ENCODE assay signal across 29 cellular contexts in the genomic region with DNA sequence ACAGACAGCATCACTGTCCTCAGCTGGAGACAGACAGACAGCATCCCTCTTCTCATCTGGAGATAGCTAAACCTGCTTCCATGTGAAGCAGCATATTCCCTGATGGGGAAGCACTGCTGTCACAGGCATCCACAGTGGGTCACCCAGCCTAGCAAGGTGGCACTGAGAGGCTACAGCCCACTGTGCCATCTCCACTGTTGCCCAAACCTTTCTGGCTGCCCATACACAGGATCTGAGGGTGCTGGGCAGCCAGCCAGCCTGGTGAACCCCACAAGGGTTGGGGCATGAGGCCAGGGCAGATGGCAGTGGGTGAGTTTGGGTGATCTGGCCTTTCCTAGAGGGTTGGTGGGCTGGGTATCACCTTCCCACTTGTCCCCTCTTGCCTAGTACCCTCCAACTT. TPM values are rescaled to one million over a fixed set of nuclear protein-coding genes. Genes with fewer than 3 reads are reported as not detected.
"Had no signal": no experiment of that assay in that cellular context is flagged by ENCODE, and none has a peak within 500 bp of the region (broad histone marks: within the 10 kb centered on the region; RNA-seq: fewer than 3 reads in every experiment).

No MANE protein-coding gene starts in this region.

- H3K27ac ChIP-seq: hepatocyte, suprapubic skin, tibial nerve had no signal

- DNase-seq: activated CD4-positive, alpha-beta T cell treated with anti-CD3 and anti-CD28 coated beads for 1 hour; activated CD4-positive, alpha-beta T cell treated with anti-CD3 and anti-CD28 coated beads, Interleukin-2, amount 50 U/mL, for 1 hour; activated CD8-positive, alpha-beta T cell treated with anti-CD3 and anti-CD28 coated beads, Interleukin-2, amount 10 ng/mL, durations not matched to agents 7 days and 5 days; activated naive CD4-positive, alpha-beta T cell treated with anti-CD3 and anti-CD28 coated beads for 36 hours; activated naive CD8-positive, alpha-beta T cell treated with anti-CD3 and anti-CD28 coated beads, Interleukin-2, amount 10 ng/mL, durations not matched to agents 7 days and 5 days; activated T-cell treated with anti-CD3 and anti-CD28 coated beads, Interleukin-2, amount 50 U/mL, for 4 hours; amniotic stem cell; dermis blood vessel endothelial cell; effector CD8-positive, alpha-beta T cell; erythroblast; foreskin fibroblast; immature natural killer cell; kidney glomerular epithelial cell; nephron progenitor cell; occipital lobe; stimulated activated CD4-positive, alpha-beta T cell treated with anti-CD3 and anti-CD28 coated beads, Interleukin-12 subunit alpha, Interleukin-12 subunit beta, amount 100 ng/mL, for 4 hours; stimulated activated CD4-positive, alpha-beta T cell treated with anti-CD3 and anti-CD28 coated beads, Interleukin-1b, Interleukin-23, amount 100 ng/mL, for 48 hours; stimulated activated naive CD8-positive, alpha-beta T cell treated with anti-CD3 and anti-CD28 coated beads, Interleukin-15, amount 100 ng/mL, for 72 hours; T-helper 9 cell had no signal

- H3K9me3 Mint-ChIP-seq: activated naive CD4-positive, alpha-beta T cell treated with anti-CD3 and anti-CD28 coated beads for 36 hours; activated T-cell treated with anti-CD3 and anti-CD28 coated beads, Interleukin-2, amount 50 U/mL, for 4 hours; activated T-helper 2 cell treated with anti-CD3 and anti-CD28 coated beads, Interferon-gamma antibody, Interleukin-2, Interleukin-4, amounts not matched to agents 10 μg/mL and 5 μg/mL and 100 μg/mL, durations not matched to agents 14 hours and 24 hours and 36 hours; memory B cell; nephron progenitor cell; stimulated activated naive CD8-positive, alpha-beta T cell treated with anti-CD3 and anti-CD28 coated beads, Interleukin-15, amount 100 ng/mL, for 72 hours had no signal

- H3K4me1 Mint-ChIP-seq: nephron progenitor cell had no signal

- H2AFZ ChIP-seq: hepatocyte had no signal

- H3K36me3 ChIP-seq: suprapubic skin, tibial nerve had no signal

- H3K4me2 ChIP-seq: hepatocyte had no signal

- ATAC-seq: activated CD8-positive, alpha-beta T cell treated with anti-CD3 and anti-CD28 coated beads, Interleukin-2, amount 10 ng/mL, durations not matched to agents 7 days and 5 days; activated T-cell treated with anti-CD3 and anti-CD28 coated beads, Interleukin-2, amount 50 U/mL, for 4 hours; mucosa of descending colon; stimulated activated naive CD8-positive, alpha-beta T cell treated with anti-CD3 and anti-CD28 coated beads, Interleukin-15, amount 100 ng/mL, for 72 hours had no signal

- H3K27ac Mint-ChIP-seq: activated CD8-positive, alpha-beta T cell treated with anti-CD3 and anti-CD28 coated beads, Interleukin-2, amount 10 ng/mL, durations not matched to agents 7 days and 5 days; activated naive CD4-positive, alpha-beta T cell treated with anti-CD3 and anti-CD28 coated beads for 36 hours; activated naive CD8-positive, alpha-beta T cell treated with anti-CD3 and anti-CD28 coated beads, Interleukin-2, amount 10 ng/mL, durations not matched to agents 7 days and 5 days; activated T-helper 2 cell treated with anti-CD3 and anti-CD28 coated beads, Interferon-gamma antibody, Interleukin-2, Interleukin-4, amounts not matched to agents 10 μg/mL and 5 μg/mL and 100 μg/mL, durations not matched to agents 14 hours and 24 hours and 36 hours; memory B cell; nephron progenitor cell had no signal

- H3K36me3 Mint-ChIP-seq: activated naive CD8-positive, alpha-beta T cell treated with anti-CD3 and anti-CD28 coated beads, Interleukin-2, amount 10 ng/mL, durations not matched to agents 7 days and 5 days; immature natural killer cell; memory B cell had no signal

- H3K4me3 ChIP-seq: hepatocyte, mucosa of descending colon, suprapubic skin, tibial nerve had no signal

- H3K9me3 ChIP-seq: mucosa of descending colon, suprapubic skin, tibial nerve had no signal

- H3K4me3 Mint-ChIP-seq: activated CD8-positive, alpha-beta T cell treated with anti-CD3 and anti-CD28 coated beads, Interleukin-2, amount 10 ng/mL, durations not matched to agents 7 days and 5 days; activated naive CD4-positive, alpha-beta T cell treated with anti-CD3 and anti-CD28 coated beads for 36 hours; activated naive CD8-positive, alpha-beta T cell treated with anti-CD3 and anti-CD28 coated beads, Interleukin-2, amount 10 ng/mL, durations not matched to agents 7 days and 5 days; activated T-cell treated with anti-CD3 and anti-CD28 coated beads, Interleukin-2, amount 50 U/mL, for 4 hours; immature natural killer cell; memory B cell; nephron progenitor cell; stimulated activated naive CD8-positive, alpha-beta T cell treated with anti-CD3 and anti-CD28 coated beads, Interleukin-15, amount 100 ng/mL, for 72 hours had no signal

RNA-seq across cellular contexts. Expression of gene CHST13, which starts 11.7 kb away (rescaled TPM):
- total RNA-seq: activated CD8-positive, alpha-beta T cell treated with anti-CD3 and anti-CD28 coated beads, Interleukin-2, amount 10 ng/mL, durations not matched to agents 7 days and 5 days; activated naive CD4-positive, alpha-beta T cell treated with anti-CD3 and anti-CD28 coated beads for 36 hours; activated T-cell treated with anti-CD3 and anti-CD28 coated beads, Interleukin-2, amount 50 U/mL, for 4 hours; activated T-helper 2 cell treated with anti-CD3 and anti-CD28 coated beads, Interferon-gamma antibody, Interleukin-2, Interleukin-4, amounts not matched to agents 10 μg/mL and 5 μg/mL and 100 μg/mL, durations not matched to agents 14 hours and 24 hours and 36 hours; dermis blood vessel endothelial cell; occipital lobe; suprapubic skin; T-helper 1 cell treated with Interleukin-12 subunit alpha and Interleukin-12 subunit beta and Interleukin-4 antibody, amounts not matched to agents 30 ng/mL and 1 ng/mL, for 36 hours had no signal
- polyA plus RNA-seq: fibroblast of lung had no signal

RNA-seq across cellular contexts. Expression of gene UROC1, which starts 18.1 kb away (rescaled TPM):
- total RNA-seq: activated naive CD4-positive, alpha-beta T cell treated with anti-CD3 and anti-CD28 coated beads for 36 hours; activated naive CD8-positive, alpha-beta T cell treated with anti-CD3 and anti-CD28 coated beads, Interleukin-2, amount 10 ng/mL, durations not matched to agents 7 days and 5 days; activated T-cell treated with anti-CD3 and anti-CD28 coated beads, Interleukin-2, amount 50 U/mL, for 4 hours; activated T-helper 2 cell treated with anti-CD3 and anti-CD28 coated beads, Interferon-gamma antibody, Interleukin-2, Interleukin-4, amounts not matched to agents 10 μg/mL and 5 μg/mL and 100 μg/mL, durations not matched to agents 14 hours and 24 hours and 36 hours; dermis blood vessel endothelial cell; fibroblast of lung; mucosa of descending colon; occipital lobe; renal cortical epithelial cell; suprapubic skin; T-helper 1 cell treated with Interleukin-12 subunit alpha and Interleukin-12 subunit beta and Interleukin-4 antibody, amounts not matched to agents 30 ng/mL and 1 ng/mL, for 36 hours; tibial nerve had no signal
- polyA plus RNA-seq: fibroblast of lung, immature natural killer cell had no signal

RNA-seq across cellular contexts. Expression of gene C3orf22, which starts 23.1 kb away (rescaled TPM):
- total RNA-seq: activated CD8-positive, alpha-beta T cell treated with anti-CD3 and anti-CD28 coated beads, Interleukin-2, amount 10 ng/mL, durations not matched to agents 7 days and 5 days; activated naive CD4-positive, alpha-beta T cell treated with anti-CD3 and anti-CD28 coated beads for 36 hours; activated naive CD8-positive, alpha-beta T cell treated with anti-CD3 and anti-CD28 coated beads, Interleukin-2, amount 10 ng/mL, durations not matched to agents 7 days and 5 days; activated T-cell treated with anti-CD3 and anti-CD28 coated beads, Interleukin-2, amount 50 U/mL, for 4 hours; activated T-helper 2 cell treated with anti-CD3 and anti-CD28 coated beads, Interferon-gamma antibody, Interleukin-2, Interleukin-4, amounts not matched to agents 10 μg/mL and 5 μg/mL and 100 μg/mL, durations not matched to agents 14 hours and 24 hours and 36 hours; dermis blood vessel endothelial cell; fibroblast of lung; hepatocyte; liver; mucosa of descending colon; occipital lobe; renal cortical epithelial cell; suprapubic skin; T-helper 1 cell treated with Interleukin-12 subunit alpha and Interleukin-12 subunit beta and Interleukin-4 antibody, amounts not matched to agents 30 ng/mL and 1 ng/mL, for 36 hours; tibial nerve had no signal
- polyA plus RNA-seq: fibroblast of lung, hepatocyte, immature natural killer cell, liver had no signal
